In genomic region chr7:630539-630938, GRCh38 we compare ENCODE assay signal across 26 cellular contexts.
"Had no signal": no experiment of that assay in that cellular context is flagged by ENCODE, and none has a peak within 500 bp of the region (broad histone marks: within the 10 kb centered on the region; RNA-seq: fewer than 3 reads in every experiment).

No MANE protein-coding gene starts in this region.

- H3K27me3 ChIP-seq: brain microvascular endothelial cell, dorsolateral prefrontal cortex, neutrophil, pancreas, right atrium auricular region, uterus had no signal

- H3K9me3 ChIP-seq: neutrophil, pancreas had no signal

- H3K4me3 ChIP-seq: coronary artery, dorsolateral prefrontal cortex, left ventricle myocardium inferior, lung, pancreas, psoas muscle, right atrium auricular region, thoracic aorta, uterus had no signal

- ATAC-seq: activated CD8-positive, alpha-beta T cell treated with anti-CD3 and anti-CD28 coated beads for 36 hours; activated T-cell treated with anti-CD3 and anti-CD28 coated beads, Interleukin-2, amount 50 U/mL, for 72 hours; natural killer cell treated with Interleukin-12 subunit alpha and Interleukin-12 subunit beta and Interleukin-15 and Interleukin-18, amount 100 ng/mL, for 72 hours; pancreas; psoas muscle had no signal

- H3K36me3 ChIP-seq: brain microvascular endothelial cell, left ventricle myocardium inferior, neutrophil, pancreas, right atrium auricular region, thoracic aorta, uterus had no signal

- FAIRE-seq: astrocyte, frontal cortex, islet of Langerhans, pancreas had no signal

- DNase-seq: activated B cell treated with CpG ODN at 0.5 μM for 24 hours; activated CD4-positive, alpha-beta T cell treated with anti-CD3 and anti-CD28 coated beads, Interleukin-2, amount 50 U/mL, for 1 hour; activated CD8-positive, alpha-beta T cell treated with anti-CD3 and anti-CD28 coated beads for 36 hours; activated naive CD4-positive, alpha-beta T cell treated with anti-CD3 and anti-CD28 coated beads for 36 hours; activated T-cell treated with anti-CD3 and anti-CD28 coated beads, Interleukin-2, amount 50 U/mL, for 72 hours; amniotic stem cell; brain microvascular endothelial cell; effector memory CD4-positive, alpha-beta T cell; glutamatergic neuron; left ventricle myocardium inferior; mesendoderm; psoas muscle; stimulated activated CD4-positive, alpha-beta T cell treated with anti-CD3 and anti-CD28 coated beads, Interleukin-2, amount 100 ng/mL, for 48 hours; trophoblast cell; uterus had no signal

- H3K4me1 ChIP-seq: left ventricle myocardium inferior, pancreas, psoas muscle, right atrium auricular region, uterus had no signal

- H3K27ac ChIP-seq: brain microvascular endothelial cell, coronary artery, left ventricle myocardium inferior, neutrophil, pancreas, psoas muscle, right atrium auricular region, thoracic aorta, uterus had no signal
